Comparison of ENCODE assay signal across 14 cellular contexts in genomic region chr2:65602851-65603250, GRCh38.
"Had no signal": no experiment of that assay in that cellular context is flagged by ENCODE, and none has a peak within 500 bp of the region (broad histone marks: within the 10 kb centered on the region; RNA-seq: fewer than 3 reads in every experiment).

No MANE protein-coding gene starts in this region.

- H3K4me3 ChIP-seq: esophagus squamous epithelium, thyroid gland had no signal

- ATAC-seq: activated naive CD4-positive, alpha-beta T cell treated with anti-CD3 and anti-CD28 coated beads, Interleukin-2, amount 50 U/mL, for 72 hours; activated T-cell treated with anti-CD3 and anti-CD28 coated beads, Interleukin-2, amount 50 U/mL, for 72 hours; naive thymus-derived CD8-positive, alpha-beta T cell; stimulated activated memory B cell treated with anti-CD40 and anti-IgM and Interleukin-4, amounts not matched to agents 10 μg/mL and 1 μg/mL and 100 μg/mL, for 72 hours had no signal

- DNase-seq: activated CD4-positive, alpha-beta T cell treated with anti-CD3 and anti-CD28 coated beads, Interleukin-2, amount 10 ng/mL, durations not matched to agents 7 days and 5 days; activated CD8-positive, alpha-beta memory T cell treated with anti-CD3 and anti-CD28 coated beads, Interleukin-2, amount 50 U/mL, for 48 hours; activated gamma-delta T cell; activated T-cell treated with anti-CD3 and anti-CD28 coated beads, Interleukin-2, amount 50 U/mL, for 72 hours; amniotic stem cell; effector CD8-positive, alpha-beta T cell; esophagus squamous epithelium; head of caudate nucleus; mammary epithelial cell; naive thymus-derived CD8-positive, alpha-beta T cell; stimulated activated CD4-positive, alpha-beta T cell treated with anti-CD3 and anti-CD28 coated beads, Interleukin-2, amount 100 ng/mL, for 48 hours; thyroid gland had no signal
